ENCODE assay signal across 8 cellular contexts in the genomic region with DNA sequence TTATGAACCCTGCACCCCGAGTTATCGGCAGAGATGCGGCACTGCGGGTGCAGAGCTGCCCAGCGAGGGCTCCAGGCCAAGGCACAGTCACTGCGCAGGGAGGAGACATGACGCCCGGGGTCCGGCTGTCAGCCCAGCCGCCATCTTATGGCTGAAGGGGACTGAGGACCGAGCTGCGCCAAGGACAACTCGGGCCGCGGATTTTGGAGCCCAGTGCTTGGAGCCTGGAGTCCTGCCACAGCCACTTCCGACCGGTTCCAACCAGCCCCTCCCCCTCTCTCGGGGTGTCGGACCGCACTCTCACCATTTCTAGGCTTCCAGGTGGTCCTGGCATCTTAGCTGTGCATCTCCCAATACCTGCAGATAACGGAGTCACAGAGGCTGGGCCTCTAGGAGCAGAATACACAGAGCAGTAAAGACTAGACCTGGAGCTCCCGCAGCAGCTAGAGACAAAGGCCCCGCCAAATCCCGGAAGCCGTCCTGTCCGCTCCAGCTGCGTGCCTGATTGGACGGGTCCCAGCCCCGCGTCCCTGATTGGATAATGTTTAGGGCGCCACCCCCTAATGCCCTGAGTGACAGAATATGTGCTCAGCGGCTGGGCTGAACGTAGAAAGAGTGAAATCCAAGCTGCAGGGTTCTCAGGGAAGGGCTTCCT. TPM values are rescaled to one million over a fixed set of nuclear protein-coding genes. Genes with fewer than 3 reads are reported as not detected.
A peak's percentile ranks its signal among the peaks of the same experiment; 100 is the strongest.
DNase-seq lines count a peak whose midpoint lies in the region; FAIRE-seq and TF ChIP-seq lines count a peak whose summit lies in the region.

A gene (minus strand): TSS at position 451 of the 655 bp plus-strand sequence. CDS start 117 bp downstream, at position 334.

- peaks cover 6% of the 10 kb centered on the region for H3K27me3 ChIP-seq in Loucy (ENCODE audit: insufficient read depth, low read length, poor library complexity, severe bottlenecking)

- H3K4me1 ChIP-seq in ES-I3 (ENCODE audit: insufficient read depth, low read length) (no peaks in the 10 kb centered on the region), Loucy (ENCODE audit: insufficient read depth, low read length, poor library complexity, severe bottlenecking) (peaks cover 25% of the 10 kb centered on the region)

- DNase-seq in H54 (ENCODE audit: insufficient read length, low spot score) (peak; percentile 78), SHP77 treated with DMSO at 0.1 percent for 48 hours (lab: John Stamatoyannopoulos, UW) (peak; percentile 94), frontal cortex (ENCODE audit: low spot score in 2 of 2) (peak; percentile 82 to 85), non-pigmented ciliary epithelial cell (ENCODE audit: low read depth) (peak; percentile 81), superior temporal gyrus (ENCODE audit: extremely low spot score) (peak; percentile 98)
- peak; percentile 91 for DNase-seq in activated naive CD4-positive, alpha-beta T cell treated with Interleukin-2 at 50 U/mL for 16 hours

- no peaks in the 10 kb centered on the region for H3K9me2 ChIP-seq in Loucy (replicated peaks; ENCODE audit: low read depth, low read length)

- no peak for TF ChIP-seq CTCF in Loucy (conservative IDR thresholded peaks at IDR 0.05; ENCODE audit: low read length)

- no peaks in the 10 kb centered on the region; the same call in 1 of the 2 replicates for H3K9me3 ChIP-seq in ES-I3 (ENCODE audit: control insufficient read depth, insufficient read depth, low read length)
- no peaks in the 10 kb centered on the region for H3K9me3 ChIP-seq in Loucy (ENCODE audit: insufficient read depth, low read depth, low read length)

- peak within 1 kb of the TSS; percentile 99 for H3K9ac ChIP-seq in ES-I3 (ENCODE audit: low read depth, low read length)
- peak within 1 kb of the TSS; percentile 85 for H3K9ac ChIP-seq in Loucy (ENCODE audit: low read depth, low read length, poor library complexity, severe bottlenecking)

- H3K4me2 ChIP-seq in Loucy (ENCODE audit: low read depth, low read length, poor library complexity, severe bottlenecking): peak within 1 kb of the TSS; percentile 68

- peaks cover 47% of the 10 kb centered on the region for H3K79me2 ChIP-seq in Loucy (ENCODE audit: insufficient read depth, low read length)

- peak within 1 kb of the TSS; percentile 98 for H3K4me3 ChIP-seq in Loucy (ENCODE audit: low read length, poor library complexity, severe bottlenecking)

- peak; percentile 33; the same call in 1 of the 2 replicates for TF ChIP-seq POLR2A in H54 (IDR thresholded peaks at IDR 0.05; ENCODE audit: low read depth, low read length)

- FAIRE-seq in H54 (lab: Jason Lieb, UNC) (peak; percentile 93), frontal cortex (lab: Jason Lieb, UNC) (peak; percentile 74)

- no peaks in the 10 kb centered on the region for H3F3A ChIP-seq in Loucy (ENCODE audit: low read depth)

- peak within 1 kb of the TSS; percentile 93 for H2AFZ ChIP-seq in Loucy (ENCODE audit: low read length)

- no peaks in the 10 kb centered on the region; the same call in 1 of the 2 replicates for H3K36me3 ChIP-seq in ES-I3 (ENCODE audit: insufficient read depth, low read length)
- H3K36me3 ChIP-seq in Loucy (ENCODE audit: insufficient read depth, low read length): no peaks in the 10 kb centered on the region

- peaks cover 29% of the 10 kb centered on the region for H4K20me1 ChIP-seq in Loucy (ENCODE audit: insufficient read depth, low read length, poor library complexity, severe bottlenecking)

RNA-seq across cellular contexts. Expression of the gene that starts here (rescaled TPM):
- 59.1 TPM for total RNA-seq in frontal cortex

Comparison
In these comparisons a context has a peak if more than half of its experiments do, and no peak if none do; other contexts are left out.
1. Peak in every context shown above with its lines: DNase-seq and H3K4me3 ChIP-seq.